In genomic region chr17:37488009-37488604, GRCh38 we compare ENCODE assay signal across 8 cellular contexts. TPM values are rescaled to one million over a fixed set of nuclear protein-coding genes. Genes with fewer than 3 reads are reported as not detected.
DNase-seq lines count a peak whose midpoint lies in the region; ATAC-seq and TF ChIP-seq lines count a peak whose summit lies in the region.

No MANE protein-coding gene starts in this region.

- peaks cover 22 to 39% (median 30%) of the 10 kb centered on the region in 3 donors for H3K4me1 Mint-ChIP-seq in CD8-positive, alpha-beta memory T cell

- H3K27ac Mint-ChIP-seq in CD8-positive, alpha-beta memory T cell, result peak overlapping the region in 7 of 8 donors; percentile 84 to 95 (median 92)

- H3K9ac ChIP-seq in HUES6 (ENCODE audit: low read length), result peak overlapping the region; percentile 75

- TF ChIP-seq CTCF in Panc1 (IDR thresholded peaks at IDR 0.05), result no peak

- intact Hi-C loops in Panc1 (cut with micrococcal nuclease; ENCODE audit: unreplicated experiment), result no loop called here

- H3K36me3 Mint-ChIP-seq in CD8-positive, alpha-beta memory T cell, result peaks cover 0 to 9% (median 0%) of the 10 kb centered on the region in 3 donors

- H3K36me3 ChIP-seq in CD8-positive, alpha-beta memory T cell (ENCODE audit: insufficient read depth, low read length), result no peaks in the 10 kb centered on the region
- H3K36me3 ChIP-seq in HUES6 (ENCODE audit: control insufficient read depth, insufficient read depth, low read length) (no peaks in the 10 kb centered on the region), Panc1 (ENCODE audit: control insufficient read depth, insufficient read depth, low read length) (no peaks in the 10 kb centered on the region)

- no peaks in the 10 kb centered on the region for H3K9me3 ChIP-seq in CD8-positive, alpha-beta memory T cell (ENCODE audit: low read length)
- H3K9me3 ChIP-seq in HUES6 (ENCODE audit: control insufficient read depth, insufficient read depth, low read depth, low read length), result no peaks in the 10 kb centered on the region
- no peaks in the 10 kb centered on the region for H3K9me3 ChIP-seq in Panc1 (ENCODE audit: control insufficient read depth, insufficient read depth, low read depth, low read length)

- in situ Hi-C loops in Panc1 (cut with HindIII; ENCODE audit: low pct_unique_long_range_greater_than_20kb, low sequenced_read_pairs), result no loop called here

- POLR2A ChIA-PET in CD8-positive, alpha-beta memory T cell (lab: Charles Lee), result interaction anchor here (1.5 kb wide), 1 partner anchor 121 kb away, joined by 5 read pairs; the partner anchor contains the start of gene SYNRG
- POLR2A ChIA-PET in Panc1 (lab: Charles Lee), result interaction anchor here (0.6 kb wide), 1 partner anchor 333 kb away, joined by 26 read pairs; no protein-coding TSS in a partner anchor

- peaks cover 17% of the 10 kb centered on the region for H3K4me1 ChIP-seq in CD8-positive, alpha-beta memory T cell (ENCODE audit: insufficient read depth, low read length)
- peaks cover 32% of the 10 kb centered on the region for H3K4me1 ChIP-seq in HUES6 (ENCODE audit: control insufficient read depth, insufficient read depth, low read length)
- peaks cover 13% of the 10 kb centered on the region for H3K4me1 ChIP-seq in Panc1 (ENCODE audit: control insufficient read depth, insufficient read depth, low read length)

- H3K9me3 Mint-ChIP-seq in CD8-positive, alpha-beta memory T cell, result no peaks in the 10 kb centered on the region

- H3K27me3 Mint-ChIP-seq in CD8-positive, alpha-beta memory T cell, result no peaks in the 10 kb centered on the region

- BruUV-seq in Panc1 (replicated peaks; lab: Mats Ljungman, UMichigan), result no TSS peak

- peak overlapping the region; percentile 71 for H3K27ac ChIP-seq in CD8-positive, alpha-beta memory T cell (ENCODE audit: low read depth, low read length)
- no peak overlapping the region for H3K27ac ChIP-seq in HUES6 (ENCODE audit: low read depth, low read length)
- peak overlapping the region; percentile 83 for H3K27ac ChIP-seq in Panc1 (ENCODE audit: low read length)

- CTCF ChIA-PET in CD8-positive, alpha-beta memory T cell (lab: Charles Lee), result interaction anchor here (0.7 kb wide), 1 partner anchor 20 kb away, joined by 3 read pairs; no protein-coding TSS in a partner anchor
- CTCF ChIA-PET in Panc1 (lab: Charles Lee), result no interaction called here

- peak overlapping the region; percentile 91 to 98 (median 93) for H3K4me3 Mint-ChIP-seq in CD8-positive, alpha-beta memory T cell

- peak in 1 of 5 donors; percentile 15 for DNase-seq in CD8-positive, alpha-beta memory T cell
- DNase-seq in Panc1 (ENCODE audit: low read depth, low spot score) (no peak), cerebellar cortex (ENCODE audit: low spot score) (peak; percentile 38), kidney tubule cell (ENCODE audit: low spot score) (peak; percentile 96), stromal cell of bone marrow (ENCODE audit: low read depth) (peak; percentile 93), mesenteric fat pad (ENCODE audit: low spot score) (no peak)

- H3K4me3 ChIP-seq in CD8-positive, alpha-beta memory T cell (ENCODE audit: low read length), result peak overlapping the region; percentile 83
- H3K4me3 ChIP-seq in HUES6 (ENCODE audit: low read depth, low read length), result peak overlapping the region; percentile 77
- H3K4me3 ChIP-seq in Panc1 (ENCODE audit: low read depth in 2 of 2, low read length in 2 of 2), result peak overlapping the region; percentile 75 to 77

- H3K27me3 ChIP-seq in CD8-positive, alpha-beta memory T cell (ENCODE audit: insufficient read depth, low read length, poor library complexity, severe bottlenecking), result no peaks in the 10 kb centered on the region
- H3K27me3 ChIP-seq in HUES6 (ENCODE audit: control insufficient read depth, insufficient read depth, low read length) (peaks cover 13% of the 10 kb centered on the region; the same call in 1 of the 2 replicates), Panc1 (ENCODE audit: control insufficient read depth, insufficient read depth, low read length) (no peaks in the 10 kb centered on the region)

- ATAC-seq in Panc1 (peak; percentile 67), GM19397 (IDR thresholded peaks at IDR 0.05; ENCODE audit: unreplicated experiment) (no peak)

RNA-seq across cellular contexts. Expression of gene DUSP14, which starts 1.6 kb away (rescaled TPM):
- total RNA-seq in CD8-positive, alpha-beta memory T cell, result 10 to 100 TPM; 18.7 to 18.9 TPM
- 19.0 TPM for polyA plus RNA-seq in CD8-positive, alpha-beta memory T cell
- total RNA-seq in Panc1 (2021; ENCODE audit: unreplicated experiment) (23.1 TPM), mesenteric fat pad (27.0 TPM)
- polyA plus RNA-seq in Panc1 (2012; ENCODE audit: insufficient read length), result 21.7 TPM

Comparison
In these comparisons a context has a peak if more than half of its experiments do, and no peak if none do; other contexts are left out.
1. DNase-seq: peak in cerebellar cortex (single experiment), kidney tubule cell (single experiment) and stromal cell of bone marrow (single experiment); none in Panc1 (single experiment) and mesenteric fat pad (single experiment).
2. Peak in every context shown above with its lines, with median percentiles within 50 percentile points of each other: H3K4me3 ChIP-seq.